Comparison of ENCODE assay signal across 23 cellular contexts in the genomic region with DNA sequence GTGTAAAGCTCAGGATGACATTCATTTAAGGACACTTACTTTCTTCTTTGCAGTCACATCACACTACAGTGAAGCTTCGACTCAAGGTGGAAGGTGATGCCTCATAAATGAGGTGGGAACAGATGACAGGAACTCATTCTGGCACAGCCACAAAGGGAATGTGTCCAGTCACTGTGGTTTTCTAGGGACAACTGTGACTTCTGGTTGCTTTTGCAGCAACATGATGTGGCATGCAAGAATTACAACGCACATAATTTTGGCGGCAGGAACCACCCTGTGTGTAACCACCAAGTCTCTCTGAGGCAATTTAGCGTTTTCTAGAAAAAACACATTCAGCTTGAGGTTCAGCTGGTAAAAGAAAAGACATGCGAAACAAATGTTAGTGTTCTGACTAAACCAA. TPM values are rescaled to one million over a fixed set of nuclear protein-coding genes. Genes with fewer than 3 reads are reported as not detected.
DNase-seq lines count a peak whose midpoint lies in the region; ATAC-seq and TF ChIP-seq lines count a peak whose summit lies in the region.
"Had no signal": no experiment of that assay in that cellular context is flagged by ENCODE, and none has a peak within 500 bp of the region (broad histone marks: within the 10 kb centered on the region; RNA-seq: fewer than 3 reads in every experiment).

No MANE protein-coding gene starts in this region.

- no peaks in the 10 kb centered on the region for H3K36me3 ChIP-seq in BJ (ENCODE audit: control insufficient read depth, insufficient read depth, low read length)
- H3K36me3 ChIP-seq in Panc1 (ENCODE audit: control insufficient read depth, insufficient read depth, low read length) = no peaks in the 10 kb centered on the region
- no peaks in the 10 kb centered on the region for H3K36me3 ChIP-seq in left lung
- H3K36me3 ChIP-seq: adrenal gland, left ventricle myocardium inferior, suprapubic skin had no signal

- H3K4me3 ChIP-seq in BJ (ENCODE audit: low read depth, low read length) (no peak overlapping the region), Panc1 (ENCODE audit: low read depth in 2 of 2, low read length in 2 of 2) (no peak overlapping the region), left lung (no peak overlapping the region)
- H3K4me3 ChIP-seq: adrenal gland, left ventricle myocardium inferior, suprapubic skin had no signal

- intact Hi-C loops in Panc1 (cut with micrococcal nuclease; ENCODE audit: unreplicated experiment) = no loop called here
- intact Hi-C loops in left lung (cut with DNase I) = no loop called here

- POLR2A ChIA-PET in BJ (lab: Charles Lee) (no interaction called here), Panc1 (lab: Charles Lee) (no interaction called here)

- CTCF ChIA-PET in BJ (lab: Yijun Ruan, JAX) = no interaction called here
- CTCF ChIA-PET in Panc1 (lab: Charles Lee) = no interaction called here

- TF ChIP-seq CTCF in BJ (IDR thresholded peaks at IDR 0.05; ENCODE audit: insufficient read depth, low read depth, low read length) = no peak
- TF ChIP-seq CTCF in Panc1 (IDR thresholded peaks at IDR 0.05) = no peak
- no peak for TF ChIP-seq CTCF in foreskin keratinocyte (conservative IDR thresholded peaks at IDR 0.05)
- TF ChIP-seq CTCF in left lung (IDR thresholded peaks at IDR 0.05) = no peak

- BruUV-seq in Panc1 (replicated peaks; lab: Mats Ljungman, UMichigan) = no TSS peak

- peak; percentile 1 for DNase-seq in BJ (ENCODE audit: low read depth)
- peak; percentile 26 for DNase-seq in HT1080 (ENCODE audit: low read depth)
- DNase-seq in Panc1 (ENCODE audit: low read depth, low spot score) = no peak
- peak; percentile 11 to 17 for DNase-seq in foreskin keratinocyte
- no peak for DNase-seq in left lung
- no peak for DNase-seq in NCI-H748 (lab: John Stamatoyannopoulos, UW; ENCODE audit: unreplicated experiment)
- DNase-seq in NCI-H2227 treated with DMSO at 0.1 percent for 48 hours (lab: John Stamatoyannopoulos, UW) = no peak
- DNase-seq in NCI-H345 (lab: John Stamatoyannopoulos, UW) = no peak
- DNase-seq: activated CD4-positive, alpha-beta T cell treated with anti-CD3 and anti-CD28 coated beads, Interleukin-2, amount 50 U/mL, for 1 hour; activated gamma-delta T cell; adrenal gland; CD4-positive, alpha-beta memory T cell; left ventricle myocardium inferior; NCI-H226; NK-92 treated with Interleukin-12 subunit alpha and Interleukin-12 subunit beta, amount 100 ng/mL, for 24 hours; stimulated activated CD4-positive, alpha-beta T cell treated with anti-CD3 and anti-CD28 coated beads, Interleukin-12 subunit alpha, Interleukin-12 subunit beta, amount 100 ng/mL, for 4 hours had no signal

- H3K9me3 ChIP-seq in Panc1 (ENCODE audit: control insufficient read depth, insufficient read depth, low read depth, low read length) (no peaks in the 10 kb centered on the region), left lung (peaks cover 0 to 6% of the 10 kb centered on the region in 2 donors)
- H3K9me3 ChIP-seq: adrenal gland, left ventricle myocardium inferior, suprapubic skin had no signal

- in situ Hi-C loops in Panc1 (cut with HindIII; ENCODE audit: low pct_unique_long_range_greater_than_20kb, low sequenced_read_pairs) = no loop called here

- no peak overlapping the region for H3K27ac ChIP-seq in Panc1 (ENCODE audit: low read length)
- H3K27ac ChIP-seq in foreskin keratinocyte = no peak overlapping the region
- no peak overlapping the region for H3K27ac ChIP-seq in left lung
- H3K27ac ChIP-seq: adrenal gland, KMS-11, left ventricle myocardium inferior, suprapubic skin had no signal

- ATAC-seq in Panc1 (0 out of 2 replicates have a peak, but pooled peaks have one; percentile 45), foreskin keratinocyte (no peak), left lung (no peak)

- H3K4me1 ChIP-seq in Panc1 (ENCODE audit: control insufficient read depth, insufficient read depth, low read length) (no peaks in the 10 kb centered on the region), foreskin keratinocyte (no peaks in the 10 kb centered on the region), left lung (no peaks in the 10 kb centered on the region)
- H3K4me1 ChIP-seq: adrenal gland, left ventricle myocardium inferior, suprapubic skin had no signal

- H3K27me3 ChIP-seq in BJ (ENCODE audit: control insufficient read depth, insufficient read depth, low read length) (no peaks in the 10 kb centered on the region; the same call in 1 of the 2 replicates), Panc1 (ENCODE audit: control insufficient read depth, insufficient read depth, low read length) (no peaks in the 10 kb centered on the region), foreskin keratinocyte (peaks cover 5% of the 10 kb centered on the region), left lung (no peaks in the 10 kb centered on the region)
- H3K27me3 ChIP-seq: adrenal gland, suprapubic skin had no signal

RNA-seq across cellular contexts. Expression of a gene that starts 32.0 kb away (rescaled TPM):
- not detected in 2 replicates for polyA plus RNA-seq in BJ (2011; rRNA removed)
- not detected in 2 replicates for polyA minus RNA-seq in BJ (2011; rRNA and poly(A)+ RNA removed)
- not detected in 2 replicates for total RNA-seq in HT1080 (2014; rRNA removed; shearing (Covaris generic))
- polyA plus RNA-seq in HT1080 (2015; cell fraction: cytosol; rRNA removed) = not detected in 2 replicates
- polyA plus RNA-seq in HT1080 (2015; cell fraction: nucleus; rRNA removed) = not detected in 2 replicates
- not detected for total RNA-seq in Panc1 (2021; ENCODE audit: unreplicated experiment)
- polyA plus RNA-seq in Panc1 (2012; ENCODE audit: insufficient read length) = not detected
- total RNA-seq in foreskin keratinocyte = not detected in 2 replicates
- polyA plus RNA-seq in foreskin keratinocyte = not detected in 2 replicates
- total RNA-seq in left lung = not detected
- total RNA-seq: adrenal gland; cardiac septum; CD4-positive, alpha-beta memory T cell; dermis microvascular lymphatic vessel endothelial cell; glomerular endothelial cell; left ventricle myocardium inferior; mononuclear cell; suprapubic skin had no signal
- polyA plus RNA-seq: adrenal gland; CD4-positive, alpha-beta memory T cell; esophagus had no signal

RNA-seq across cellular contexts. Expression of a gene that starts 59.8 kb away (rescaled TPM):
- polyA plus RNA-seq in BJ (2011; rRNA removed) (19.8 and 28.2 TPM in 2 replicates), foreskin keratinocyte (0.06 and 0.31 TPM in 2 replicates)
- polyA minus RNA-seq in BJ (2011; rRNA and poly(A)+ RNA removed) = 39.1 and 47.7 TPM in 2 replicates
- total RNA-seq in HT1080 (2014; rRNA removed; shearing (Covaris generic)) = 19.1 and 19.3 TPM in 2 replicates
- 11.5 and 13.9 TPM in 2 replicates for polyA plus RNA-seq in HT1080 (2015; cell fraction: cytosol; rRNA removed)
- 7.9 and 10.4 TPM in 2 replicates for polyA plus RNA-seq in HT1080 (2015; cell fraction: nucleus; rRNA removed)
- total RNA-seq in Panc1 (2021; ENCODE audit: unreplicated experiment) (not detected), foreskin keratinocyte (0.28 and 0.31 TPM in 2 replicates), left lung (under 1 TPM in 1 of 2 donors, not detected in 1; 0.47 TPM)
- polyA plus RNA-seq in Panc1 (2012; ENCODE audit: insufficient read length) = not detected
- total RNA-seq: CD4-positive, alpha-beta memory T cell; dermis microvascular lymphatic vessel endothelial cell; mononuclear cell had no signal
- polyA plus RNA-seq: CD4-positive, alpha-beta memory T cell had no signal

Comparison
In these comparisons a context has a peak if more than half of its experiments do, and no peak if none do; other contexts are left out.
1. DNase-seq: peak in BJ (single experiment), HT1080 (single experiment) and foreskin keratinocyte (2 of 2); none in Panc1 (single experiment), left lung (0 of 2), NCI-H748 (single experiment), NCI-H2227 treated with DMSO at 0.1 percent for 48 hours (single experiment) and NCI-H345 (single experiment).
2. RNA of a gene that starts 59.8 kb away (total RNA-seq): 19.1 to 19.3 TPM in HT1080; 0.47 TPM in left lung, 0.28 to 0.31 TPM in foreskin keratinocyte and not detected in Panc1 (single experiment); every median in the first group is over 10 times any median in the second.